ENCODE assay signal across 9 cellular contexts in the genomic region with DNA sequence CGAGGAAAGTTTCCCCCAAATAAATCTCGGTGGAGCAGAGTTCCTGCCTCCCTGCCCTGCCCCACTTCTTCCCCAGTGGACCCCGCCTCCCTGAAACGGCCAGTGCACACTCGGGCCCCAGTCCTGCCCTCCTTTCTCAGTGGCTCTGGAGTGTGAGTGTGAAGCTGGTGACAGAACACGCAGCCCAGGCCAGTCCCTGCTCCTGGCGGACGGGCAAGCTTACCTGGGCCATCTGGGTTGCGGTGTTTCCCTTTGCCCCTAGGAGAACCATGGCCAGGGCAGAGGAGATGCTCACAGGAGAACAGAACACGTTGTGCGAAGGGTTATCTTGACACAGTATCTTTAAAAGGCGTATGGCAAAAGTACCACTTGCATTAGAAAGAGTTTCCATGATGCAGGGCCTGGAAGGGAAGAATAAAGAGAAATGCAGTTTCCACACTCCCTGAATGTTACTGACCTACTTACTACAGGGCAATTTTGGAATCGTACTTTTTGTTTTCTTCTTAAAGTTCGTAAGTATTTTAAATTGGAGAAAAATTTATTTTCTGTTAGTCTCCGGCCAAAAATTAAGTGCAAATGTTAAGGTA. TPM values are rescaled to one million over a fixed set of nuclear protein-coding genes. Genes with fewer than 3 reads are reported as not detected.
DNase-seq lines count a peak whose midpoint lies in the region; ATAC-seq and TF ChIP-seq lines count a peak whose summit lies in the region.
"Had no signal": no experiment of that assay in that cellular context is flagged by ENCODE, and none has a peak within 500 bp of the region (broad histone marks: within the 10 kb centered on the region; RNA-seq: fewer than 3 reads in every experiment).

No MANE protein-coding gene starts in this region.

- no peak overlapping the region for H4K8ac ChIP-seq in mesenchymal stem cell (ENCODE audit: low read length)

- peak overlapping the region; percentile 87 for H3K27ac Mint-ChIP-seq in activated naive CD4-positive, alpha-beta T cell treated with anti-CD3 and anti-CD28 coated beads, Interleukin-2, amount 50 U/mL, for 24 hours
- H3K27ac Mint-ChIP-seq in activated naive CD4-positive, alpha-beta T cell treated with anti-CD3 and anti-CD28 coated beads, Interleukin-2, amount 50 U/mL, for 72 hours, result peak overlapping the region; percentile 76 to 99

- 85% methylated on average over 12 of the region's 15 CpGs for WGBS in mesenchymal stem cell

- no peaks in the 10 kb centered on the region for H3K27me3 Mint-ChIP-seq in activated naive CD4-positive, alpha-beta T cell treated with anti-CD3 and anti-CD28 coated beads, Interleukin-2, amount 50 U/mL, for 24 hours

- H3K4me2 ChIP-seq in mesenchymal stem cell (ENCODE audit: low read length, poor library complexity, severe bottlenecking), result no peak overlapping the region

- no peak overlapping the region for H2BK12ac ChIP-seq in mesenchymal stem cell (ENCODE audit: low read length in 2 of 2)

- H3K27ac ChIP-seq in mesenchymal stem cell (ENCODE audit: low read length, poor library complexity, severe bottlenecking) (no peak overlapping the region), upper lobe of right lung (no peak overlapping the region)

- no peak overlapping the region for H3K4ac ChIP-seq in mesenchymal stem cell (ENCODE audit: low read depth in 1 of 2, low read length in 2 of 2)

- H2AK5ac ChIP-seq in mesenchymal stem cell (ENCODE audit: low read length, severe bottlenecking), result no peak overlapping the region

- no peaks in the 10 kb centered on the region for H3K79me1 ChIP-seq in mesenchymal stem cell (replicated peaks; ENCODE audit: low read length, poor library complexity, severe bottlenecking)

- peak overlapping the region; percentile 100 for H3K4me3 Mint-ChIP-seq in activated naive CD4-positive, alpha-beta T cell treated with anti-CD3 and anti-CD28 coated beads, Interleukin-2, amount 50 U/mL, for 24 hours

- no peak overlapping the region for H2BK5ac ChIP-seq in mesenchymal stem cell (ENCODE audit: low read depth, low read length, poor library complexity, severe bottlenecking)

- no peak overlapping the region for H2BK120ac ChIP-seq in mesenchymal stem cell (ENCODE audit: low read depth, low read length)

- H3K4me1 Mint-ChIP-seq in activated naive CD4-positive, alpha-beta T cell treated with anti-CD3 and anti-CD28 coated beads, Interleukin-2, amount 50 U/mL, for 24 hours, result peaks cover 63% of the 10 kb centered on the region

- H4K91ac ChIP-seq in mesenchymal stem cell (ENCODE audit: low read length), result no peak overlapping the region

- intact Hi-C loops in upper lobe of right lung (cut with DNase I), result no loop called here

- DNase-seq in activated naive CD4-positive, alpha-beta T cell treated with anti-CD3 and anti-CD28 coated beads, Interleukin-2, amount 50 U/mL, for 16 hours, result no peak
- DNase-seq in activated naive CD4-positive, alpha-beta T cell treated with anti-CD3 and anti-CD28 coated beads, Interleukin-2, amount 50 U/mL, for 72 hours (ENCODE audit: low spot score in 2 of 2), result no peak
- DNase-seq in mesenchymal stem cell (no peak), upper lobe of right lung (no peak), foreskin fibroblast (no peak)
- DNase-seq: NCI-H2029 treated with DMSO at 0.1 percent for 48 hours had no signal

- H3K27me3 ChIP-seq in mesenchymal stem cell (ENCODE audit: control insufficient read depth in 1 of 2, insufficient read depth in 1 of 2, low read length in 2 of 2) (no peaks in the 10 kb centered on the region), upper lobe of right lung (no peaks in the 10 kb centered on the region)

- TF ChIP-seq CTCF in upper lobe of right lung (IDR thresholded peaks at IDR 0.05), result no peak
- TF ChIP-seq CTCF in foreskin fibroblast (IDR thresholded peaks at IDR 0.05; ENCODE audit: low read depth, low read length), result no peak

- no peaks in the 10 kb centered on the region for H3K9me3 Mint-ChIP-seq in activated naive CD4-positive, alpha-beta T cell treated with anti-CD3 and anti-CD28 coated beads, Interleukin-2, amount 50 U/mL, for 24 hours
- H3K9me3 Mint-ChIP-seq in activated naive CD4-positive, alpha-beta T cell treated with anti-CD3 and anti-CD28 coated beads, Interleukin-2, amount 50 U/mL, for 72 hours, result no peaks in the 10 kb centered on the region

- no peak overlapping the region for H3K9ac ChIP-seq in mesenchymal stem cell (ENCODE audit: low read length)

- H3K36me3 Mint-ChIP-seq in activated naive CD4-positive, alpha-beta T cell treated with anti-CD3 and anti-CD28 coated beads, Interleukin-2, amount 50 U/mL, for 24 hours, result peaks cover 30% of the 10 kb centered on the region
- H3K36me3 Mint-ChIP-seq in activated naive CD4-positive, alpha-beta T cell treated with anti-CD3 and anti-CD28 coated beads, Interleukin-2, amount 50 U/mL, for 72 hours, result peaks cover 58% of the 10 kb centered on the region in 2 donors

- no peak overlapping the region for H3K23ac ChIP-seq in mesenchymal stem cell (ENCODE audit: low read length in 2 of 2)

- no peak overlapping the region for H3K14ac ChIP-seq in mesenchymal stem cell (ENCODE audit: low read length in 2 of 2)

- no peaks in the 10 kb centered on the region for H3K9me3 ChIP-seq in mesenchymal stem cell (ENCODE audit: control insufficient read depth, low read length)
- H3K9me3 ChIP-seq in upper lobe of right lung, result no peaks in the 10 kb centered on the region

- H3K4me1 ChIP-seq in mesenchymal stem cell (ENCODE audit: control insufficient read depth, insufficient read depth, low read depth, low read length) (peaks cover 15% of the 10 kb centered on the region), upper lobe of right lung (peaks cover 33% of the 10 kb centered on the region)

- peak in 1 of 2 donors; percentile 4 for ATAC-seq in activated naive CD4-positive, alpha-beta T cell treated with anti-CD3 and anti-CD28 coated beads, Interleukin-2, amount 50 U/mL, for 72 hours
- ATAC-seq in upper lobe of right lung (no peak), HG03108 (IDR thresholded peaks at IDR 0.05; ENCODE audit: unreplicated experiment) (no peak), GM19467 (IDR thresholded peaks at IDR 0.05; ENCODE audit: unreplicated experiment) (no peak)

- H2AFZ ChIP-seq in mesenchymal stem cell (ENCODE audit: low read depth, low read length), result no peak overlapping the region

- no peak overlapping the region for H3K18ac ChIP-seq in mesenchymal stem cell (ENCODE audit: low read depth in 1 of 2, low read length in 2 of 2)

- H3K36me3 ChIP-seq in mesenchymal stem cell (ENCODE audit: control insufficient read depth in 1 of 2, insufficient read depth in 2 of 2, low read depth in 1 of 2, low read length in 2 of 2) (peaks cover 0 to 3% of the 10 kb centered on the region in 2 experiments), upper lobe of right lung (peaks cover 33% of the 10 kb centered on the region)

- H3K4me3 ChIP-seq in mesenchymal stem cell (ENCODE audit: insufficient read depth in 1 of 2, low read depth in 1 of 2, low read length in 2 of 2), result no peak overlapping the region
- peak overlapping the region; percentile 75 for H3K4me3 ChIP-seq in upper lobe of right lung
- H3K4me3 ChIP-seq in foreskin fibroblast (ENCODE audit: low read depth in 1 of 2, low read length in 2 of 2), result no peak overlapping the region

- peak overlapping the region; percentile 21 for H2BK15ac ChIP-seq in mesenchymal stem cell (ENCODE audit: low read depth, poor library complexity, severe bottlenecking)

RNA-seq across cellular contexts. Expression of a gene that starts 2.8 kb away (rescaled TPM):
- 100 to 1,000 TPM in 1 of 2 donors, 10 to 100 TPM in 1; 51.3 to 102 TPM for total RNA-seq in activated naive CD4-positive, alpha-beta T cell treated with anti-CD3 and anti-CD28 coated beads, Interleukin-2, amount 50 U/mL, for 72 hours
- polyA plus RNA-seq in mesenchymal stem cell (2013, experiment 1 of 2), result 11.1 TPM
- 11.3 TPM for polyA plus RNA-seq in mesenchymal stem cell (2013, experiment 2 of 2)
- total RNA-seq in upper lobe of right lung, result 12.4 TPM

RNA-seq across cellular contexts. Expression of a gene that starts 58.7 kb away (rescaled TPM):
- total RNA-seq in activated naive CD4-positive, alpha-beta T cell treated with anti-CD3 and anti-CD28 coated beads, Interleukin-2, amount 50 U/mL, for 72 hours, result 100 to 1,000 TPM; 121 to 169 TPM
- 22.3 TPM for polyA plus RNA-seq in mesenchymal stem cell (2013, experiment 1 of 2)
- 23.4 TPM for polyA plus RNA-seq in mesenchymal stem cell (2013, experiment 2 of 2)
- total RNA-seq in upper lobe of right lung, result 101 TPM
